Comparison of ENCODE assay signal across 8 cellular contexts in the genomic region with DNA sequence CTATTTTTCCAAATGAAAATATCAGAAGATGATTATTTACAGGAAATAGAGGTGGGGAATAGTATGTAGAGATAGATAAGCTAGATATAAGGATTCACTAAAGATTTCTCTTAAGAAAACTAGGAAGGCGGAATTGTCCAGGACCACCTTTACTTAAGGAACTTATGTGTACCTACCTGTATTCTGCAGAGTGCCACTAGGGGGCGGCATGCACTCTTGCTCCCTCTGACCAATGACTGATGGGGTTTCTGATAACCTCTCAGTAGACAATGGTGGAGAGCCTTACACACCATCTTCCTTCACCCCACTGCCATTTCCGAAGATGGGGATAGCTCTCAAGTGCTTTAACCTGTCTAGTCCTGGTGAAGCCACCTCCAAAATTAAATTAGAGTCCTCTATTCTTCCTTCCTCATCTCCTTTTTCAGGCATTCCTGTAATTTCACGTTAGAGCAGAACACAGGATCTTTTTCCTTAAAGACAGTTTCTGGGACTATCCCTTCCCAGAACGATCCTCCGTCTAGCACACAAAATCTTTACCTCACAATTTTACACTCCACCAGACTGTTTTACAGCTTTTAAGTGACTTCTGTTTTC.
DNase-seq lines count a peak whose midpoint lies in the region; ATAC-seq and TF ChIP-seq lines count a peak whose summit lies in the region.

No MANE protein-coding gene starts in this region.

- no peaks in the 10 kb centered on the region for H3K4me1 ChIP-seq in esophagus squamous epithelium

- no peak overlapping the region for H3K27ac ChIP-seq in esophagus squamous epithelium

- H3K9me3 Mint-ChIP-seq in nephron: peaks cover 4% of the 10 kb centered on the region

- peak; percentile 37 to 52 (median 43) for TF ChIP-seq CTCF in nephron (IDR thresholded peaks at IDR 0.05; ENCODE audit: unreplicated experiment in 3 of 3)
- peak in 3 of 6 experiments; percentile 33 to 48 (median 42) for TF ChIP-seq CTCF in esophagus squamous epithelium (IDR thresholded peaks at IDR 0.05)

- no peaks in the 10 kb centered on the region for H3K9me3 ChIP-seq in esophagus squamous epithelium

- peaks cover 10% of the 10 kb centered on the region for H3K4me1 Mint-ChIP-seq in nephron

- peaks cover 0 to 3% (median 0%) of the 10 kb centered on the region in 4 donors for H3K27me3 ChIP-seq in esophagus squamous epithelium

- no peak overlapping the region for H3K27ac Mint-ChIP-seq in nephron

- no peaks in the 10 kb centered on the region for H3K36me3 Mint-ChIP-seq in nephron (ENCODE audit: low read depth)

- intact Hi-C loops in esophagus squamous epithelium (cut with DNase I): no loop called here

- peak; percentile 86 for ATAC-seq in GM19395 (IDR thresholded peaks at IDR 0.05; ENCODE audit: unreplicated experiment)
- peak; percentile 83 for ATAC-seq in HG03175 (IDR thresholded peaks at IDR 0.05; ENCODE audit: unreplicated experiment)

- peak; percentile 29 for DNase-seq in EL
- DNase-seq in RPMI8226: peak; percentile 49
- DNase-seq in dermis microvascular lymphatic vessel endothelial cell (ENCODE audit: low read depth in 2 of 2): peak; percentile 7 to 12
- DNase-seq in GOT3 (lab: John Stamatoyannopoulos, UW): no peak
- no peak for DNase-seq in esophagus squamous epithelium (lab: John Stamatoyannopoulos, UW)

- 72% methylated on average over 6 of the region's 6 CpGs for WGBS in esophagus squamous epithelium, 2 donors

- no peaks in the 10 kb centered on the region for H3K36me3 ChIP-seq in esophagus squamous epithelium

- no peak overlapping the region for H3K4me3 ChIP-seq in esophagus squamous epithelium

- no peak for TF ChIP-seq POLR2A in esophagus squamous epithelium (IDR thresholded peaks at IDR 0.05)

- H3K4me3 Mint-ChIP-seq in nephron: no peak overlapping the region

- H3K27me3 Mint-ChIP-seq in nephron (ENCODE audit: low read depth): peaks cover 4% of the 10 kb centered on the region

Comparison
In these comparisons a context has a peak if more than half of its experiments do, and no peak if none do; other contexts are left out.
1. DNase-seq: peak in EL (single experiment), RPMI8226 (single experiment) and dermis microvascular lymphatic vessel endothelial cell (2 of 2); none in GOT3 (single experiment) and esophagus squamous epithelium (single experiment).